ENCODE assay signal across 17 cellular contexts in the genomic region with DNA sequence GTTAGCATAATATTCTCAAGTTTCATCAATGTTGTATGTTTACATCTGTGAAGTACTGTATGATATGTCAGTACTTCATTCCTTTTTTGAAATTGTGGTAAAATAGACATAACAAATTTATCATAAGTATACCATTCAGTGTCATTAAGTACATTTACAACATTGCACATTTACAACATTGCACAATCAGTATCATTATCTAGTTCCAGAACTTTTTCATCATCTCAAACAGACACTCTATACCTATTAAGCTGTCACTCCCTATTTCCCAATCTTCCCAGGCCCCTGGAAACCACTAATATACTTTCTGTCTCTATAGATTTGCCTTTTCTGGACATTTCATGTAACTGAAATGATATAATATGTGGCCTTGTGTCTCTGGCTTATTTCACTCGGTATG.
DNase-seq lines count a peak whose midpoint lies in the region; FAIRE-seq and TF ChIP-seq lines count a peak whose summit lies in the region.
"Had no signal": no experiment of that assay in that cellular context is flagged by ENCODE, and none has a peak within 500 bp of the region (broad histone marks: within the 10 kb centered on the region; RNA-seq: fewer than 3 reads in every experiment).

No MANE protein-coding gene starts in this region.

- no peak overlapping the region for H3K4ac ChIP-seq in mesendoderm (ENCODE audit: low read depth, low read length)

- H3K56ac ChIP-seq in mesendoderm (ENCODE audit: low read length): no peak overlapping the region

- DNase-seq in HL-60 (ENCODE audit: low read depth in 1 of 2, low spot score in 1 of 2): no peak
- DNase-seq in MV-4-11 (lab: John Stamatoyannopoulos, UW): peak; percentile 51
- DNase-seq in SKM-1 treated with dmso at 0.1 percent for 144 hours (lab: John Stamatoyannopoulos, UW; ENCODE audit: unreplicated experiment): peak; percentile 29
- DNase-seq in fibroblast of mammary gland (ENCODE audit: low read depth): peak; percentile 8
- no peak for DNase-seq in GM19239 (ENCODE audit: insufficient read length, low spot score)
- DNase-seq in NCI-H510A treated with DMSO at 0.1 percent for 48 hours (lab: John Stamatoyannopoulos, UW): no peak
- DNase-seq in activated CD4-positive, alpha-beta T cell treated with anti-CD3 and anti-CD28 coated beads, Interleukin-2, amount 50 U/mL, for 1 hour: no peak
- no peak for DNase-seq in mesendoderm
- DNase-seq: Caco-2; DMS153; EL; NCI-H1105; NCI-H187; NCI-H345; NCI-H69; NK-92 treated with Interleukin-12 subunit alpha and Interleukin-12 subunit beta, amount 100 ng/mL, for 24 hours had no signal

- H3K36me3 ChIP-seq in mesendoderm (ENCODE audit: control insufficient read depth, insufficient read depth, low read length): no peaks in the 10 kb centered on the region

- no peak for FAIRE-seq in GM19239 (lab: Jason Lieb, UNC)
- FAIRE-seq: HTR-8/SVneo had no signal

- no peak overlapping the region for H4K5ac ChIP-seq in mesendoderm (ENCODE audit: low read length)

- H3K9ac ChIP-seq in mesendoderm (ENCODE audit: low read length): no peak overlapping the region

- H3K79me1 ChIP-seq in mesendoderm (ENCODE audit: low read length): no peaks in the 10 kb centered on the region

- no peak overlapping the region for H3K23ac ChIP-seq in mesendoderm (ENCODE audit: low read length)

- H3K4me1 ChIP-seq in mesendoderm (ENCODE audit: control insufficient read depth, low read depth, low read length): no peaks in the 10 kb centered on the region
- H3K4me1 ChIP-seq: Caco-2 had no signal

- H3K4me2 ChIP-seq in mesendoderm (ENCODE audit: low read length): no peak overlapping the region

- no peak overlapping the region for H2BK5ac ChIP-seq in mesendoderm (ENCODE audit: low read length)

- H3K18ac ChIP-seq in mesendoderm (ENCODE audit: low read length): no peak overlapping the region

- H4K8ac ChIP-seq in mesendoderm (ENCODE audit: low read depth, low read length): no peak overlapping the region

- H2BK120ac ChIP-seq in mesendoderm (ENCODE audit: low read depth, low read length): no peak overlapping the region

- TF ChIP-seq CTCF in HL-60 (IDR thresholded peaks at IDR 0.05; ENCODE audit: insufficient read depth, low read length): no peak
- no peak for TF ChIP-seq CTCF in fibroblast of mammary gland (conservative IDR thresholded peaks at IDR 0.05; ENCODE audit: control insufficient read depth, insufficient read depth, low read depth, low read length)

- H2AK5ac ChIP-seq in mesendoderm (ENCODE audit: low read length): no peak overlapping the region

- H3K4me3 ChIP-seq in HL-60 (replicated peaks; ENCODE audit: insufficient read depth, low read length) (no peak overlapping the region), fibroblast of mammary gland (ENCODE audit: control insufficient read depth, low read depth, low read length) (no peak overlapping the region), mesendoderm (ENCODE audit: low read length) (no peak overlapping the region)

- H2BK15ac ChIP-seq in mesendoderm (replicated peaks; ENCODE audit: low read depth): no peak overlapping the region

- WGBS in mesendoderm (ENCODE audit: extremely low coverage, insufficient coverage, low lambda C conversion rate): no CpG with 5 or more reads among the region's 1 CpG

- H3K27ac ChIP-seq in HL-60 (replicated peaks) (peak overlapping the region; percentile 89), mesendoderm (ENCODE audit: low read depth, low read length) (no peak overlapping the region)

- H3K79me2 ChIP-seq in mesendoderm (ENCODE audit: control insufficient read depth, insufficient read depth, low read length): no peaks in the 10 kb centered on the region

- H3K27me3 ChIP-seq in HL-60 (ENCODE audit: insufficient read depth, poor library complexity, severe bottlenecking) (no peaks in the 10 kb centered on the region), mesendoderm (ENCODE audit: insufficient read depth, low read length, poor library complexity) (no peaks in the 10 kb centered on the region)

Comparison
In these comparisons a context has a peak if more than half of its experiments do, and no peak if none do; other contexts are left out.
1. DNase-seq: peak in MV-4-11 (single experiment), SKM-1 treated with dmso at 0.1 percent for 144 hours (single experiment) and fibroblast of mammary gland (single experiment); none in HL-60 (0 of 2), GM19239 (single experiment), NCI-H510A treated with DMSO at 0.1 percent for 48 hours (single experiment), activated CD4-positive, alpha-beta T cell treated with anti-CD3 and anti-CD28 coated beads, Interleukin-2, amount 50 U/mL, for 1 hour (single experiment) and mesendoderm (single experiment).